Comparison of ENCODE assay signal across 8 cellular contexts in the genomic region with DNA sequence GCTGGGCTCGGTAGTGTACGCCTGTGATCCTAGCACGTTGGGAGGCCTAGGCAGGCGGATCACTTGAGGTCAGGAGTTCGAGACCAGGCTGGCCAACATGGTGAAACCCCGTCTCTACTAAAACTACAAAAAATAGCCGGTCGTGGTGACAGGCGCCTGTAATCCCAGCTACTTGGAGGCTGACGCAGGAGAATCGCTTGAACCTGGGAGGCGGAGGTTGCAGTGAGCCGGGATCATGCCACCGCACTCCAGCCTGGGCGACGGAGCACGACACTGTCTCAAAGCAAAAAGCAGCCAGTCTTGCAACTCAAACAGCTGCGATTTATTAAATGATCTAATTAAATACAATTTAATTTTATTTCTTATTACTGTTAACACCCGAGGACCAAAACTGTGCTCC. TPM values are rescaled to one million over a fixed set of nuclear protein-coding genes. Genes with fewer than 3 reads are reported as not detected.
A peak's percentile ranks its signal among the peaks of the same experiment; 100 is the strongest.
DNase-seq lines count a peak whose midpoint lies in the region; ATAC-seq and TF ChIP-seq lines count a peak whose summit lies in the region.
"Not testable (repeated sequence)": the region's sequence is repeated elsewhere in the genome, so short reads cannot be mapped to it uniquely, and the experiment has no call there.
"Had no signal": no experiment of that assay in that cellular context is flagged by ENCODE, and none has a peak within 500 bp of the region (broad histone marks: within the 10 kb centered on the region; RNA-seq: fewer than 3 reads in every experiment).

No MANE protein-coding gene starts in this region.

- in situ Hi-C loops in astrocyte of the spinal cord (cut with HindIII; ENCODE audit: low sequenced_read_pairs): not testable (repeated sequence)

- peaks cover 12% of the 10 kb centered on the region for H3K27me3 Mint-ChIP-seq in glutamatergic neuron (ENCODE audit: unreplicated experiment)
- H3K27me3 Mint-ChIP-seq in naive thymus-derived CD8-positive, alpha-beta T cell: peaks cover 0 to 30% (median 8%) of the 10 kb centered on the region in 5 donors

- peak overlapping the region; percentile 84 for H3K4me3 Mint-ChIP-seq in glutamatergic neuron (ENCODE audit: unreplicated experiment)
- peak overlapping the region; percentile 69 to 88 (median 82) for H3K4me3 Mint-ChIP-seq in naive thymus-derived CD8-positive, alpha-beta T cell

- not testable (repeated sequence) for H3K27ac Mint-ChIP-seq in glutamatergic neuron (ENCODE audit: unreplicated experiment)
- peak overlapping the region in 2 of 10 donors; percentile 7 to 40 for H3K27ac Mint-ChIP-seq in naive thymus-derived CD8-positive, alpha-beta T cell

- POLR2A ChIA-PET in naive thymus-derived CD8-positive, alpha-beta T cell (lab: Charles Lee): interaction anchor here (1.8 kb wide), 1 partner anchor 23 kb away, joined by 8 read pairs; a partner anchor contains a TSS

- ATAC-seq in naive thymus-derived CD8-positive, alpha-beta T cell: not testable (repeated sequence)

- H3K36me3 Mint-ChIP-seq in glutamatergic neuron (ENCODE audit: unreplicated experiment); naive thymus-derived CD8-positive, alpha-beta T cell: not testable (repeated sequence)

- not testable (repeated sequence) for H3K9me2 ChIP-seq in DOHH2 (replicated peaks; ENCODE audit: control insufficient read depth, low read length)

- H3K27ac ChIP-seq in DOHH2 (ENCODE audit: low read depth, low read length); stomach smooth muscle (ENCODE audit: low read length): not testable (repeated sequence)
- H3K27ac ChIP-seq in SK-N-MC: 0 out of 2 replicates have a peak overlapping the region, but pooled peaks have one; percentile 0

- peaks cover 48% of the 10 kb centered on the region for H3K27me3 ChIP-seq in DOHH2 (ENCODE audit: control insufficient read depth, low read length)
- H3K27me3 ChIP-seq in stomach smooth muscle (ENCODE audit: control insufficient read depth in 1 of 2, insufficient read depth in 2 of 2, low read length in 2 of 2): peaks cover 38 to 51% of the 10 kb centered on the region in 2 donors

- H3F3A ChIP-seq in DOHH2 (ENCODE audit: control insufficient read depth, insufficient read depth): not testable (repeated sequence)

- H3K79me2 ChIP-seq in DOHH2 (ENCODE audit: control insufficient read depth, low read length): not testable (repeated sequence)

- not testable (repeated sequence) for DNase-seq in SK-N-MC (ENCODE audit: low read depth, low spot score); astrocyte of the spinal cord (ENCODE audit: low read depth, low spot score); glutamatergic neuron; naive thymus-derived CD8-positive, alpha-beta T cell

- H3K9ac ChIP-seq in SK-N-MC (ENCODE audit: insufficient read length); stomach smooth muscle (ENCODE audit: low read length in 2 of 2): not testable (repeated sequence)

- H3K36me3 ChIP-seq in DOHH2 (ENCODE audit: control insufficient read depth, low read length) (peaks cover 12% of the 10 kb centered on the region), SK-N-MC (ENCODE audit: insufficient read depth, low read length) (peaks cover 11% of the 10 kb centered on the region; the same call in 1 of the 2 replicates), stomach smooth muscle (ENCODE audit: control insufficient read depth in 2 of 2, insufficient read depth in 2 of 2, low read length in 2 of 2) (peaks cover 7 to 11% of the 10 kb centered on the region in 2 donors)

- not testable (repeated sequence) for H3K9me3 ChIP-seq in DOHH2 (ENCODE audit: control insufficient read depth, insufficient read depth, low read length); SK-N-MC (ENCODE audit: low read depth, low read length); stomach smooth muscle (ENCODE audit: control insufficient read depth in 2 of 2, low read length in 2 of 2)

- peak overlapping the region; percentile 77 for H3K4me2 ChIP-seq in DOHH2 (ENCODE audit: low read length)

- not testable (repeated sequence) for H3K4me1 Mint-ChIP-seq in glutamatergic neuron (ENCODE audit: low read depth, unreplicated experiment)
- peaks cover 10 to 17% (median 13%) of the 10 kb centered on the region in 4 donors for H3K4me1 Mint-ChIP-seq in naive thymus-derived CD8-positive, alpha-beta T cell

- not testable (repeated sequence) for TF ChIP-seq CTCF in DOHH2 (IDR thresholded peaks at IDR 0.05; ENCODE audit: low read depth, low read length, poor library complexity, severe bottlenecking); astrocyte of the spinal cord (IDR thresholded peaks at IDR 0.05; ENCODE audit: low read depth, low read length); glutamatergic neuron (IDR thresholded peaks at IDR 0.05; ENCODE audit: partially characterized antibody, unreplicated experiment)

- H3K4me3 ChIP-seq in DOHH2 (ENCODE audit: low read length) (peak overlapping the region; percentile 65), SK-N-MC (peak overlapping the region; percentile 82), astrocyte of the spinal cord (ENCODE audit: low read depth, low read length) (peak overlapping the region; percentile 34), stomach smooth muscle (ENCODE audit: low read length in 2 of 2) (peak overlapping the region; percentile 60 to 74)

- H3K9me3 Mint-ChIP-seq in glutamatergic neuron (ENCODE audit: unreplicated experiment); naive thymus-derived CD8-positive, alpha-beta T cell: not testable (repeated sequence)

- H3K4me1 ChIP-seq in DOHH2 (ENCODE audit: control insufficient read depth, low read length): peaks cover 15% of the 10 kb centered on the region
- peaks cover 14% of the 10 kb centered on the region for H3K4me1 ChIP-seq in stomach smooth muscle (ENCODE audit: control insufficient read depth, insufficient read depth, low read length)

- not testable (repeated sequence) for H4K20me1 ChIP-seq in DOHH2 (ENCODE audit: control insufficient read depth, insufficient read depth, low read depth, low read length)

RNA-seq across cellular contexts. Expression of a gene that starts 0.7 kb away (rescaled TPM):
- total RNA-seq in glutamatergic neuron (ENCODE audit: unreplicated experiment): 1.8 TPM
- not detected for total RNA-seq in naive thymus-derived CD8-positive, alpha-beta T cell
- polyA plus RNA-seq in naive thymus-derived CD8-positive, alpha-beta T cell: under 1 TPM in 2 of 3 donors, not detected in 1; 0.12 to 0.25 TPM
- total RNA-seq: left cardiac atrium had no signal

RNA-seq across cellular contexts. Expression of a gene that starts 19.9 kb away (rescaled TPM):
- total RNA-seq in glutamatergic neuron (ENCODE audit: unreplicated experiment): 4.3 TPM
- total RNA-seq in naive thymus-derived CD8-positive, alpha-beta T cell: under 1 TPM in 1 of 2 experiments, not detected in 1; 0.29 TPM
- not detected for polyA plus RNA-seq in naive thymus-derived CD8-positive, alpha-beta T cell
- total RNA-seq: T-helper 2 cell treated with Interferon-gamma antibody and Interleukin-4, amounts not matched to agents 100 ng/mL and 5 ng/mL, for 36 hours had no signal

RNA-seq across cellular contexts. Expression of a gene that starts 23.0 kb away (rescaled TPM):
- total RNA-seq in glutamatergic neuron (ENCODE audit: unreplicated experiment): 68.7 TPM
- 10 to 100 TPM; 41.7 to 51.0 TPM for total RNA-seq in naive thymus-derived CD8-positive, alpha-beta T cell
- polyA plus RNA-seq in naive thymus-derived CD8-positive, alpha-beta T cell: 10 to 100 TPM; 48.2 to 71.3 (median 61.7) TPM

RNA-seq across cellular contexts. Expression of a gene that starts 28.8 kb away (rescaled TPM):
- not detected for total RNA-seq in glutamatergic neuron (ENCODE audit: unreplicated experiment)
- total RNA-seq in naive thymus-derived CD8-positive, alpha-beta T cell: not detected
- polyA plus RNA-seq in naive thymus-derived CD8-positive, alpha-beta T cell: not detected
- total RNA-seq: left cardiac atrium; T-helper 2 cell treated with Interferon-gamma antibody and Interleukin-4, amounts not matched to agents 100 ng/mL and 5 ng/mL, for 36 hours had no signal
